8 cellular contexts compared by ENCODE assay signal in the genomic region with DNA sequence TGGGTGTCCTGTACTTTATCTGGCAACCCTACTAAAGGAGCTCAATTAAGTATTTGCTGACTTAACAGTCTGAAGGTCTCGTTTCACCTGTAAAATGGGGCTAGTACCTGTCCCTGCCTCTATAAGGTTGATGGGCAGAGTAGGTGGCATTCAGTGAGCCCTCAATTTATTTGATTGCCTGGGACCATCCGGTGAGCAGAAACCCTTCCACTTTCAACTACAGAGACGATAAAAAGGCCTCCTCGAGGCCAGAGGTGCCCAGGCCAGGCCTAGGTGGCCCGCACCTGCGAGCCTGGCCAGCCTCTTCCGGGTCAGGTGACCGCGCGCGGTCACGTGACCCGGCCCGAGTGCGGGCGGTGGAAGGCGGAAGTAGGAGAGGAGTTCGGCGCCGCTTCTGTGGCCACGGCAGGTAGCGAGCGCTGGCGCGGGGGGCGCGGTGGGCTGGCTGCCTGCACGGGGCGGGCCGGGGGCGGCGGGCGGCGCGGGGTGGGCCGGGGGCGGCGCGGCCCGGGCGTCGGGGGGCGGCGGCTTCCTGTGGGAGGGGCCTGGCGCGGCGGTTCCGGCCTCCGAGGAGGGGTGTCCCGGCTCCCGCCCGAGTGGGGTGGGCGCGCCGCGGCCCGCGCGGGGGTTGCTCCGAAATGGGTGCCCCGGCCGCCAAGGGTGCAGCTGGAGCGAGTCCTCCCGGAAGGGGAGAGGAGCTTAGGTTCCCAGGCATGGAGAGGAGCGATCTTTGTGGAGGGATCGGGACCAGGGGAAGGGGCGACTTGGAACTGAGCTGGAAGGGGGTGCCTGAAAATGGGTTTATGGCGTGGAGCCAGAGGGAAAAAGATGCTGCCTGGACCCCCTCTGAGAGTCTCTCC. TPM values are rescaled to one million over a fixed set of nuclear protein-coding genes. Genes with fewer than 3 reads are reported as not detected.
DNase-seq lines count a peak whose midpoint lies in the region; ATAC-seq and TF ChIP-seq lines count a peak whose summit lies in the region.

Gene WWP2, plus strand, starts transcription at position 350 of the 860 bp plus-strand sequence. CDS start 24,679 bp downstream, outside the sequence.

- peak within 1 kb of the TSS; percentile 9; the same call in 1 of the 2 replicates for H2AFZ ChIP-seq in OCI-LY1 (ENCODE audit: low read length)

- peaks cover 4% of the 10 kb centered on the region for H3K27me3 Mint-ChIP-seq in CD4-positive, CD25-positive, alpha-beta regulatory T cell

- no peaks in the 10 kb centered on the region for H3K9me2 ChIP-seq in OCI-LY1 (ENCODE audit: low read depth, low read length)

- H3F3A ChIP-seq in OCI-LY1 (ENCODE audit: insufficient read depth, low read length) = no peaks in the 10 kb centered on the region

- peak within 1 kb of the TSS; percentile 94 for H3K4me3 ChIP-seq in CD4-positive, CD25-positive, alpha-beta regulatory T cell (ENCODE audit: low read depth, low read length)
- H3K4me3 ChIP-seq in OCI-LY1 (ENCODE audit: low read depth, low read length, poor library complexity, severe bottlenecking) (peak within 1 kb of the TSS; percentile 88), epithelial cell of esophagus (ENCODE audit: low read length) (peak within 1 kb of the TSS; percentile 89), mononuclear cell (ENCODE audit: low read length) (peak within 1 kb of the TSS; percentile 89)

- H3K4me3 Mint-ChIP-seq in CD4-positive, CD25-positive, alpha-beta regulatory T cell = peak within 1 kb of the TSS; percentile 90 to 98 (median 94)

- peak; percentile 78 to 82 for ATAC-seq in CD4-positive, CD25-positive, alpha-beta regulatory T cell (ENCODE audit: low read depth in 2 of 2)
- ATAC-seq in GM19372 (IDR thresholded peaks at IDR 0.05; ENCODE audit: low read depth, unreplicated experiment) (peak; percentile 78), HG03571 (IDR thresholded peaks at IDR 0.05; ENCODE audit: unreplicated experiment) (peak; percentile 78)

- H3K27ac ChIP-seq in CD4-positive, CD25-positive, alpha-beta regulatory T cell (ENCODE audit: insufficient read depth, low read length, poor library complexity, severe bottlenecking) = peak within 1 kb of the TSS; percentile 92
- H3K27ac ChIP-seq in OCI-LY1 (ENCODE audit: low read depth, low read length, poor library complexity, severe bottlenecking) = peak within 1 kb of the TSS; percentile 67

- H3K27ac Mint-ChIP-seq in CD4-positive, CD25-positive, alpha-beta regulatory T cell = peak within 1 kb of the TSS; percentile 97 to 99 (median 99)

- TF ChIP-seq CTCF in OCI-LY1 (IDR thresholded peaks at IDR 0.05; ENCODE audit: low read length) = no peak
- no peak for TF ChIP-seq CTCF in epithelial cell of esophagus (IDR thresholded peaks at IDR 0.05; ENCODE audit: insufficient read depth, low read depth, low read length, missing control alignments)

- peak within 1 kb of the TSS; percentile 87 for H3K9ac ChIP-seq in OCI-LY1 (ENCODE audit: low read length)

- H3K9me3 ChIP-seq in CD4-positive, CD25-positive, alpha-beta regulatory T cell (ENCODE audit: control insufficient read depth in 2 of 2, low read length in 2 of 2) = no peaks in the 10 kb centered on the region
- H3K9me3 ChIP-seq in OCI-LY1 (ENCODE audit: low read length) = no peaks in the 10 kb centered on the region
- no peaks in the 10 kb centered on the region for H3K9me3 ChIP-seq in mononuclear cell (ENCODE audit: low read depth, low read length)

- H3K4me1 Mint-ChIP-seq in CD4-positive, CD25-positive, alpha-beta regulatory T cell = peaks cover 12 to 46% (median 30%) of the 10 kb centered on the region in 4 donors

- no peaks in the 10 kb centered on the region for H4K20me1 ChIP-seq in OCI-LY1 (ENCODE audit: insufficient read depth, low read length)

- no peaks in the 10 kb centered on the region for H3K27me3 ChIP-seq in CD4-positive, CD25-positive, alpha-beta regulatory T cell (ENCODE audit: control insufficient read depth, insufficient read depth, low read length)
- H3K27me3 ChIP-seq in OCI-LY1 (ENCODE audit: insufficient read depth, low read length) (no peaks in the 10 kb centered on the region), mononuclear cell (ENCODE audit: insufficient read depth, low read length) (no peaks in the 10 kb centered on the region)

- no peaks in the 10 kb centered on the region for H3K36me3 ChIP-seq in CD4-positive, CD25-positive, alpha-beta regulatory T cell (ENCODE audit: control insufficient read depth, insufficient read depth, low read length)
- no peaks in the 10 kb centered on the region for H3K36me3 ChIP-seq in OCI-LY1 (ENCODE audit: insufficient read depth, low read length)

- H3K36me3 Mint-ChIP-seq in CD4-positive, CD25-positive, alpha-beta regulatory T cell = peaks cover 10% of the 10 kb centered on the region

- peak within 1 kb of the TSS; percentile 74 for H3K4me2 ChIP-seq in OCI-LY1 (ENCODE audit: low read length)

- peaks cover 9% of the 10 kb centered on the region; the same call in 1 of the 2 replicates for H3K79me2 ChIP-seq in OCI-LY1 (ENCODE audit: insufficient read depth, low read length)

- H3K4me1 ChIP-seq in CD4-positive, CD25-positive, alpha-beta regulatory T cell (ENCODE audit: control insufficient read depth, insufficient read depth, low read length, poor library complexity, severe bottlenecking) = peaks cover 23% of the 10 kb centered on the region
- H3K4me1 ChIP-seq in OCI-LY1 (ENCODE audit: insufficient read depth, low read length, severe bottlenecking) (peaks cover 22% of the 10 kb centered on the region), mononuclear cell (ENCODE audit: insufficient read depth, low read length) (peaks cover 25% of the 10 kb centered on the region)

- peak; percentile 80 to 89 (median 81) for DNase-seq in CD4-positive, CD25-positive, alpha-beta regulatory T cell
- DNase-seq in activated T-cell treated with anti-CD3 and anti-CD28 coated beads for 1 hour (ENCODE audit: low read depth) (peak; percentile 68), epithelial cell of esophagus (ENCODE audit: low read depth) (peak; percentile 74)
- peak; percentile 61 to 68 for DNase-seq in stimulated activated CD8-positive, alpha-beta memory T cell treated with anti-CD3 and anti-CD28 coated beads, Interleukin-2, amount 100 ng/mL, for 48 hours (ENCODE audit: low read depth in 2 of 2)

- H3K9me3 Mint-ChIP-seq in CD4-positive, CD25-positive, alpha-beta regulatory T cell = no peaks in the 10 kb centered on the region

RNA-seq across cellular contexts. Expression of gene WWP2, which starts in this region (rescaled TPM):
- total RNA-seq in CD4-positive, CD25-positive, alpha-beta regulatory T cell = 93.0 TPM
- polyA plus RNA-seq in CD4-positive, CD25-positive, alpha-beta regulatory T cell = 10 to 100 TPM; 36.3 to 43.4 (median 39.2) TPM
- 42.5 TPM for total RNA-seq in mononuclear cell

Comparison
In these comparisons a context has a peak if more than half of its experiments do, and no peak if none do; other contexts are left out.
1. Peak in every context shown above with its lines: DNase-seq, ATAC-seq, H3K4me3 ChIP-seq and H3K27ac ChIP-seq.